ENCODE assay signal across 8 cellular contexts in genomic region chr3:12948891-12949711, GRCh38.
DNase-seq lines count a peak whose midpoint lies in the region; ATAC-seq, FAIRE-seq and TF ChIP-seq lines count a peak whose summit lies in the region.

No MANE protein-coding gene starts in this region.

- peak overlapping the region; percentile 22 for H3K27ac ChIP-seq in keratinocyte (ENCODE audit: control insufficient read depth, insufficient read depth, low read length)

- no peaks in the 10 kb centered on the region for H3K9me3 ChIP-seq in keratinocyte (ENCODE audit: control insufficient read depth, low read depth, low read length)

- H3K36me3 ChIP-seq in keratinocyte (ENCODE audit: control insufficient read depth in 2 of 2, extremely low read depth in 1 of 2, insufficient read depth in 2 of 2, low read length in 2 of 2), result peaks cover 0 to 3% of the 10 kb centered on the region in 2 experiments

- H3K4me1 ChIP-seq in keratinocyte (ENCODE audit: control insufficient read depth, extremely low read depth, insufficient read depth, low read length), result peaks cover 43% of the 10 kb centered on the region

- H2AFZ ChIP-seq in keratinocyte (ENCODE audit: control insufficient read depth, low read length), result no peak overlapping the region

- peaks cover 6% of the 10 kb centered on the region for H4K20me1 ChIP-seq in keratinocyte (ENCODE audit: control insufficient read depth, extremely low read depth, insufficient read depth, low read length)

- H3K27me3 ChIP-seq in keratinocyte (ENCODE audit: control insufficient read depth, extremely low read depth, insufficient read depth, low read length), result no peaks in the 10 kb centered on the region

- no peak for TF ChIP-seq CTCF in keratinocyte (optimal IDR thresholded peaks at IDR 0.05 in 1 of 3, IDR thresholded peaks at IDR 0.05 in 1 of 3, conservative IDR thresholded peaks at IDR 0.05 in 1 of 3; ENCODE audit: extremely low read depth in 1 of 3, insufficient read depth in 2 of 3, low read length in 3 of 3)

- H3K9ac ChIP-seq in keratinocyte (ENCODE audit: control insufficient read depth, extremely low read depth, insufficient read depth, low read length), result no peak overlapping the region

- H3K79me2 ChIP-seq in keratinocyte (ENCODE audit: control insufficient read depth, insufficient read depth, low read length), result no peaks in the 10 kb centered on the region

- H3K4me3 ChIP-seq in keratinocyte (ENCODE audit: control insufficient read depth in 2 of 3, extremely low read depth in 1 of 3, insufficient read depth in 2 of 3, low read depth in 1 of 3, low read length in 3 of 3), result peak overlapping the region in 1 of 3 experiments; percentile 21

- peak; percentile 17 to 31 for DNase-seq in stimulated activated CD4-positive, alpha-beta T cell treated with anti-CD3 and anti-CD28 coated beads, Interleukin-12 subunit alpha, Interleukin-12 subunit beta, amount 100 ng/mL, for 24 hours (ENCODE audit: low read depth in 2 of 2)
- DNase-seq in stimulated activated CD4-positive, alpha-beta T cell treated with anti-CD3 and anti-CD28 coated beads, Interleukin-12 subunit alpha, Interleukin-12 subunit beta, amount 100 ng/mL, for 4 hours, result no peak
- DNase-seq in activated T-cell treated with anti-CD3 and anti-CD28 coated beads for 4 hours, result peak; percentile 23
- peak; percentile 69 for DNase-seq in keratinocyte (ENCODE audit: low read depth, low spot score)
- no peak for DNase-seq in NCI-H446 treated with DMSO at 0.1 percent for 48 hours (lab: John Stamatoyannopoulos, UW)
- DNase-seq in SIG-M5 (lab: John Stamatoyannopoulos, UW), result no peak
- DNase-seq in HCEC 1CT, result no peak

- H3K9me1 ChIP-seq in keratinocyte (ENCODE audit: control insufficient read depth, extremely low read depth, insufficient read depth, low read length), result peaks cover 10% of the 10 kb centered on the region

- dilution Hi-C loops in keratinocyte (cut with MboI; ENCODE audit: extremely low pct_ligation_motif_present, low sequenced_read_pairs), result no loop called here

- FAIRE-seq in keratinocyte (lab: Jason Lieb, UNC), result peak; percentile 82

- peak overlapping the region; percentile 52 for H3K4me2 ChIP-seq in keratinocyte (ENCODE audit: control insufficient read depth, extremely low read depth, insufficient read depth, low read depth, low read length)

- ATAC-seq in HG03354 (IDR thresholded peaks at IDR 0.05; ENCODE audit: poor library complexity, severe bottlenecking, unreplicated experiment), result peak; percentile 67

Comparison
In these comparisons a context has a peak if more than half of its experiments do, and no peak if none do; other contexts are left out.
1. DNase-seq: peak in stimulated activated CD4-positive, alpha-beta T cell treated with anti-CD3 and anti-CD28 coated beads, Interleukin-12 subunit alpha, Interleukin-12 subunit beta, amount 100 ng/mL, for 24 hours (2 of 2), activated T-cell treated with anti-CD3 and anti-CD28 coated beads for 4 hours (single experiment) and keratinocyte (single experiment); none in stimulated activated CD4-positive, alpha-beta T cell treated with anti-CD3 and anti-CD28 coated beads, Interleukin-12 subunit alpha, Interleukin-12 subunit beta, amount 100 ng/mL, for 4 hours (single experiment), NCI-H446 treated with DMSO at 0.1 percent for 48 hours (single experiment), SIG-M5 (single experiment) and HCEC 1CT (single experiment).